In the genomic region with DNA sequence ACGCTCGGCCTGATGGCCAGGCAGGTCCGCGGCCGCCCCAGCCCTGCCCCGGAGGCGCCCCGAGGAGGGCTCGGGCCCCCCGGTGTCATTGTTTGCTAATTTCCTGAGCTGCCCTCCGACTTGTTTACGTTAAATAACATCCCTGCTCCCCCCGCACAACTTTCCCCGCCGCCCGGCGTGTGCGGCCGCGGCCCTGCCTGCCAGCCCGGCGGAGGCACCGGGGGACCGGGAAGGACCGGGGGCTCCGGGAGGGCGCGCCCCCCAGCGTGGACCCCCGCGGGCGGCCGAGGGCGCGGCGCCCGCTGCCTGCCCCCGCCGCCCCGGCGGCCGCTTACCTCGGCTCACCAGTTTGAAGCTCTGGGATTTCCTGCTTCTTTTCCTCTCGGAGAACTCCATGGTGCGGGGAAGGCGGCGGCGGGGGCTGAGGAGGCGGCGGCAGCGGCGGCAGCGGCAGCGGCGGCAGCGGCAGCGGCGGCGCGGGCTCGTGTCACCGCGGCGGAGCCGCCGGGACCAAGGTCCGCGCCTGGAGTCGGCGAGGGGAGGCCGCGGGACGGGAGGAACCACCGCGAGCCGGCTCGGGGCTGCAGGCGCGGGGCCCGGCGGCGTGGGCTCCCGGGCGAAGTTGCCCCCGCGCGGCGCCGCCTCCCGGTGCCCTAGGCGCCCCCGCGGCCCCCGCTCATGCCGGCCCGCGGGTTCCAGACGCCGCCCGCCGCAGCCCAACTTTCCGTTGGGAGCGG, we compare ENCODE assay signal across 8 cellular contexts. TPM values are rescaled to one million over a fixed set of nuclear protein-coding genes. Genes with fewer than 3 reads are reported as not detected.
DNase-seq lines count a peak whose midpoint lies in the region; ATAC-seq and TF ChIP-seq lines count a peak whose summit lies in the region.

No MANE protein-coding gene starts in this region.

- peak; percentile 20 for DNase-seq in activated CD4-positive, alpha-beta T cell treated with anti-CD3 and anti-CD28 coated beads for 36 hours
- no peak for DNase-seq in activated CD4-positive, alpha-beta T cell treated with anti-CD3 and anti-CD28 coated beads, Interleukin-2, amount 50 U/mL, for 4 hours
- no peak for DNase-seq in activated T-cell treated with anti-CD3 and anti-CD28 coated beads, Interleukin-2, amount 50 U/mL, for 4 hours
- no peak for DNase-seq in right atrium auricular region (ENCODE audit: low spot score)
- no peak for DNase-seq in retinal pigment epithelial cell (ENCODE audit: low read depth)
- DNase-seq in SKM-1 (lab: John Stamatoyannopoulos, UW; ENCODE audit: unreplicated experiment): no peak
- no peak for DNase-seq in DMS153 (lab: John Stamatoyannopoulos, UW)

- no peak overlapping the region for H3K27ac Mint-ChIP-seq in activated CD4-positive, alpha-beta T cell treated with anti-CD3 and anti-CD28 coated beads for 36 hours

- peaks cover 0 to 20% of the 10 kb centered on the region in 2 donors for H3K4me1 ChIP-seq in right atrium auricular region

- H3K27me3 Mint-ChIP-seq in activated CD4-positive, alpha-beta T cell treated with anti-CD3 and anti-CD28 coated beads for 36 hours: peaks cover 50% of the 10 kb centered on the region
- peaks cover 57% of the 10 kb centered on the region for H3K27me3 Mint-ChIP-seq in activated T-cell treated with anti-CD3 and anti-CD28 coated beads, Interleukin-2, amount 50 U/mL, for 4 hours (ENCODE audit: low read depth)

- H3K4me1 Mint-ChIP-seq in activated CD4-positive, alpha-beta T cell treated with anti-CD3 and anti-CD28 coated beads for 36 hours: peaks cover 8% of the 10 kb centered on the region
- peaks cover 5% of the 10 kb centered on the region for H3K4me1 Mint-ChIP-seq in activated T-cell treated with anti-CD3 and anti-CD28 coated beads, Interleukin-2, amount 50 U/mL, for 4 hours (ENCODE audit: low read depth)

- H3K27me3 ChIP-seq in right atrium auricular region: no peaks in the 10 kb centered on the region

- peak overlapping the region; percentile 58 for H3K4me3 Mint-ChIP-seq in activated CD4-positive, alpha-beta T cell treated with anti-CD3 and anti-CD28 coated beads for 36 hours
- H3K4me3 Mint-ChIP-seq in activated T-cell treated with anti-CD3 and anti-CD28 coated beads, Interleukin-2, amount 50 U/mL, for 4 hours: peak overlapping the region; percentile 71

- peak overlapping the region; percentile 62 to 67 for H3K4me3 ChIP-seq in right atrium auricular region
- H3K4me3 ChIP-seq in retinal pigment epithelial cell (ENCODE audit: low read length): peak overlapping the region; percentile 55

- no peaks in the 10 kb centered on the region for H3K36me3 ChIP-seq in right atrium auricular region

- no peaks in the 10 kb centered on the region for H3K9me3 Mint-ChIP-seq in activated CD4-positive, alpha-beta T cell treated with anti-CD3 and anti-CD28 coated beads for 36 hours (ENCODE audit: low read depth)
- H3K9me3 Mint-ChIP-seq in activated T-cell treated with anti-CD3 and anti-CD28 coated beads, Interleukin-2, amount 50 U/mL, for 4 hours: no peaks in the 10 kb centered on the region

- peak overlapping the region; percentile 71 to 76 for H3K27ac ChIP-seq in right atrium auricular region

- no peak for ATAC-seq in activated CD4-positive, alpha-beta T cell treated with anti-CD3 and anti-CD28 coated beads for 36 hours
- peak; percentile 41 to 42 for ATAC-seq in activated T-cell treated with anti-CD3 and anti-CD28 coated beads, Interleukin-2, amount 50 U/mL, for 4 hours
- no peak for ATAC-seq in GM21515 (IDR thresholded peaks at IDR 0.05; ENCODE audit: unreplicated experiment)

- TF ChIP-seq CTCF in right atrium auricular region (IDR thresholded peaks at IDR 0.05) (no peak), retinal pigment epithelial cell (conservative IDR thresholded peaks at IDR 0.05; ENCODE audit: low read depth, low read length) (no peak)

- H3K36me3 Mint-ChIP-seq in activated CD4-positive, alpha-beta T cell treated with anti-CD3 and anti-CD28 coated beads for 36 hours (ENCODE audit: low read depth): no peaks in the 10 kb centered on the region
- H3K36me3 Mint-ChIP-seq in activated T-cell treated with anti-CD3 and anti-CD28 coated beads, Interleukin-2, amount 50 U/mL, for 4 hours (ENCODE audit: insufficient read depth): no peaks in the 10 kb centered on the region

- CTCF ChIA-PET in activated CD4-positive, alpha-beta T cell treated with anti-CD3 and anti-CD28 coated beads for 36 hours (lab: Charles Lee): interaction anchor here (1.9 kb wide), 1 partner anchor 9 kb away, joined by 6 read pairs; no protein-coding TSS in a partner anchor

- no peaks in the 10 kb centered on the region for H3K9me3 ChIP-seq in right atrium auricular region

- POLR2A ChIA-PET in activated CD4-positive, alpha-beta T cell treated with anti-CD3 and anti-CD28 coated beads for 36 hours (lab: Charles Lee): no interaction called here

- intact Hi-C loops in activated CD4-positive, alpha-beta T cell treated with anti-CD3 and anti-CD28 coated beads for 36 hours (cut with DNase I, micrococcal nuclease): no loop called here

RNA-seq across cellular contexts. Expression of a gene that starts 0.5 kb away (rescaled TPM):
- not detected for total RNA-seq in activated CD4-positive, alpha-beta T cell treated with anti-CD3 and anti-CD28 coated beads for 36 hours
- under 1 TPM in 1 of 3 donors, not detected in 2; 0.03 TPM for total RNA-seq in activated T-cell treated with anti-CD3 and anti-CD28 coated beads, Interleukin-2, amount 50 U/mL, for 4 hours
- total RNA-seq in right atrium auricular region: 10 to 100 TPM; 11.5 to 11.6 TPM

RNA-seq across cellular contexts. Expression of a gene that starts 58.5 kb away (rescaled TPM):
- 10 to 100 TPM; 21.0 to 22.1 TPM for total RNA-seq in activated CD4-positive, alpha-beta T cell treated with anti-CD3 and anti-CD28 coated beads for 36 hours
- total RNA-seq in activated T-cell treated with anti-CD3 and anti-CD28 coated beads, Interleukin-2, amount 50 U/mL, for 4 hours: 10 to 100 TPM; 24.5 to 26.9 (median 24.5) TPM
- 10 to 100 TPM; 15.1 to 19.1 TPM for total RNA-seq in right atrium auricular region

Comparison
In these comparisons a context has a peak if more than half of its experiments do, and no peak if none do; other contexts are left out.
1. ATAC-seq: peak in activated T-cell treated with anti-CD3 and anti-CD28 coated beads, Interleukin-2, amount 50 U/mL, for 4 hours (2 of 2); none in activated CD4-positive, alpha-beta T cell treated with anti-CD3 and anti-CD28 coated beads for 36 hours (single experiment) and GM21515 (single experiment).
2. RNA of a gene that starts 0.5 kb away (total RNA-seq): 11.5 to 11.6 TPM in right atrium auricular region; not detected in activated CD4-positive, alpha-beta T cell treated with anti-CD3 and anti-CD28 coated beads for 36 hours and 0.03 TPM in activated T-cell treated with anti-CD3 and anti-CD28 coated beads, Interleukin-2, amount 50 U/mL, for 4 hours; every median in the first group is over 10 times any median in the second.